8 cellular contexts compared by ENCODE assay signal in genomic region chr5:8456846-8457186, GRCh38.
A peak's percentile ranks its signal among the peaks of the same experiment; 100 is the strongest.
DNase-seq lines count a peak whose midpoint lies in the region; ATAC-seq, FAIRE-seq and TF ChIP-seq lines count a peak whose summit lies in the region.

No MANE protein-coding gene starts in this region.

- H3K27me3 ChIP-seq in left ventricle myocardium inferior (ENCODE audit: low read depth) (no peaks in the 10 kb centered on the region), lung (ENCODE audit: control insufficient read depth, insufficient read depth) (no peaks in the 10 kb centered on the region)

- no peak for TF ChIP-seq CTCF in left ventricle myocardium inferior (IDR thresholded peaks at IDR 0.05; ENCODE audit: borderline replicate concordance)
- no peak for TF ChIP-seq CTCF in astrocyte of the cerebellum (IDR thresholded peaks at IDR 0.05; ENCODE audit: low read depth, low read length, missing control alignments)
- TF ChIP-seq CTCF in lung (IDR thresholded peaks at IDR 0.05; ENCODE audit: control extremely low read depth, extremely low read depth) = no peak

- DNase-seq in left ventricle myocardium inferior (no peak), left cardiac atrium (no peak), astrocyte of the cerebellum (ENCODE audit: low read depth) (no peak), lung (ENCODE audit: low spot score) (no peak), COR-L47 (lab: John Stamatoyannopoulos, UW) (no peak), frontal cortex (ENCODE audit: low spot score in 2 of 2) (no peak)

- intact Hi-C loops in left ventricle myocardium inferior (cut with micrococcal nuclease) = no loop called here
- intact Hi-C loops in left cardiac atrium (cut with DNase I) = no loop called here

- H3K27ac ChIP-seq in left ventricle myocardium inferior (replicated peaks) (peak overlapping the region; percentile 92), lung (ENCODE audit: low read depth in 1 of 2, low read length in 1 of 2) (peak overlapping the region; percentile 42 to 91), urinary bladder (ENCODE audit: low read depth) (peak overlapping the region; percentile 90)

- WGBS in lung, 2 donors = 76 to 84% methylated on average over 5 of the region's 5 CpGs
- WGBS in urinary bladder = 49% methylated on average over 5 of the region's 5 CpGs

- peaks cover 16% of the 10 kb centered on the region for H3K36me3 ChIP-seq in left ventricle myocardium inferior
- H3K36me3 ChIP-seq in lung (ENCODE audit: control insufficient read depth in 2 of 2, insufficient read depth in 2 of 2, low read length in 2 of 2) = peaks cover 0 to 3% of the 10 kb centered on the region in 2 donors
- no peaks in the 10 kb centered on the region for H3K36me3 ChIP-seq in urinary bladder (ENCODE audit: insufficient read depth)

- in situ Hi-C loops in astrocyte of the cerebellum (cut with HindIII; ENCODE audit: low sequenced_read_pairs) = no loop called here

- FAIRE-seq in frontal cortex (lab: Jason Lieb, UNC) = no peak

- H3K4me1 ChIP-seq in left ventricle myocardium inferior (peaks cover 29% of the 10 kb centered on the region), lung (ENCODE audit: control insufficient read depth in 2 of 2, insufficient read depth in 2 of 2, low read length in 2 of 2) (peaks cover 0 to 6% of the 10 kb centered on the region in 2 donors), urinary bladder (ENCODE audit: insufficient read depth) (no peaks in the 10 kb centered on the region)

- ATAC-seq in left cardiac atrium = no peak
- no peak for ATAC-seq in lung (ENCODE audit: insufficient read depth, low FRiP score)
- ATAC-seq in GM18861 (IDR thresholded peaks at IDR 0.05; ENCODE audit: unreplicated experiment) = no peak

- no peaks in the 10 kb centered on the region for H3K9me3 ChIP-seq in left ventricle myocardium inferior (replicated peaks)
- no peaks in the 10 kb centered on the region for H3K9me3 ChIP-seq in lung (ENCODE audit: control insufficient read depth in 2 of 2, insufficient read depth in 1 of 2, low read length in 1 of 2)

- H3K4me3 ChIP-seq in left ventricle myocardium inferior = peak overlapping the region; percentile 91
- peak overlapping the region; percentile 90 for H3K4me3 ChIP-seq in astrocyte of the cerebellum (ENCODE audit: low read depth, low read length)
- no peak overlapping the region for H3K4me3 ChIP-seq in lung
- peak overlapping the region; percentile 13 for H3K4me3 ChIP-seq in urinary bladder (ENCODE audit: low read depth, low read length)
